2 cellular contexts compared by ENCODE assay signal in genomic region chr6:40599580-40599979, GRCh38.
TF ChIP-seq lines count a peak whose summit lies in the region.

No MANE protein-coding gene starts in this region.

TF ChIP-seq in A549, 52 proteins besides CTCF, POLR2A, EP300 and RAD21 (continued from another document):
- TF ChIP-seq, protein P1, sequence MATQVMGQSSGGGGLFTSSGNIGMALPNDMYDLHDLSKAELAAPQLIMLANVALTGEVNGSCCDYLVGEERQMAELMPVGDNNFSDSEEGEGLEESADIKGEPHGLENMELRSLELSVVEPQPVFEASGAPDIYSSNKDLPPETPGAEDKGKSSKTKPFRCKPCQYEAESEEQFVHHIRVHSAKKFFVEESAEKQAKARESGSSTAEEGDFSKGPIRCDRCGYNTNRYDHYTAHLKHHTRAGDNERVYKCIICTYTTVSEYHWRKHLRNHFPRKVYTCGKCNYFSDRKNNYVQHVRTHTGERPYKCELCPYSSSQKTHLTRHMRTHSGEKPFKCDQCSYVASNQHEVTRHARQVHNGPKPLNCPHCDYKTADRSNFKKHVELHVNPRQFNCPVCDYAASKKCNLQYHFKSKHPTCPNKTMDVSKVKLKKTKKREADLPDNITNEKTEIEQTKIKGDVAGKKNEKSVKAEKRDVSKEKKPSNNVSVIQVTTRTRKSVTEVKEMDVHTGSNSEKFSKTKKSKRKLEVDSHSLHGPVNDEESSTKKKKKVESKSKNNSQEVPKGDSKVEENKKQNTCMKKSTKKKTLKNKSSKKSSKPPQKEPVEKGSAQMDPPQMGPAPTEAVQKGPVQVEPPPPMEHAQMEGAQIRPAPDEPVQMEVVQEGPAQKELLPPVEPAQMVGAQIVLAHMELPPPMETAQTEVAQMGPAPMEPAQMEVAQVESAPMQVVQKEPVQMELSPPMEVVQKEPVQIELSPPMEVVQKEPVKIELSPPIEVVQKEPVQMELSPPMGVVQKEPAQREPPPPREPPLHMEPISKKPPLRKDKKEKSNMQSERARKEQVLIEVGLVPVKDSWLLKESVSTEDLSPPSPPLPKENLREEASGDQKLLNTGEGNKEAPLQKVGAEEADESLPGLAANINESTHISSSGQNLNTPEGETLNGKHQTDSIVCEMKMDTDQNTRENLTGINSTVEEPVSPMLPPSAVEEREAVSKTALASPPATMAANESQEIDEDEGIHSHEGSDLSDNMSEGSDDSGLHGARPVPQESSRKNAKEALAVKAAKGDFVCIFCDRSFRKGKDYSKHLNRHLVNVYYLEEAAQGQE (IDR thresholded peaks at IDR 0.05), result peak; percentile 49; the same call in 1 of the 2 replicates
- TF ChIP-seq EHMT2 (IDR thresholded peaks at IDR 0.05; ENCODE audit: low read depth), result no peak

TF ChIP-seq in HCT116, 20 proteins besides CTCF, POLR2A, EP300 and RAD21 (continued from another document):
- TF ChIP-seq, protein P1 (IDR thresholded peaks at IDR 0.05; ENCODE audit: low read depth), result peak; percentile 33
